Comparison of ENCODE assay signal across 1 cellular context in genomic region chr17:13337864-13338371, GRCh38.
A peak's percentile ranks its signal among the peaks of the same experiment; 100 is the strongest.
TF ChIP-seq lines count a peak whose summit lies in the region.

No MANE protein-coding gene starts in this region.

TF ChIP-seq in HepG2, 621 proteins besides CTCF, POLR2A, EP300 and RAD21 (continued from another document):
- TF ChIP-seq PAXIP1 (CRISPR knock-in tag; conservative IDR thresholded peaks at IDR 0.05) (0 out of 2 replicates have a peak, but pooled peaks have one; percentile 13), MAFK (conservative IDR thresholded peaks at IDR 0.05 in 1 of 2, IDR thresholded peaks at IDR 0.05 in 1 of 2; ENCODE audit: low read length in 2 of 2) (peak; percentile 56 to 65), STAG1 (CRISPR knock-in tag; IDR thresholded peaks at IDR 0.05) (peak; percentile 91), ZNF362 (CRISPR knock-in tag; IDR thresholded peaks at IDR 0.05; ENCODE audit: borderline replicate concordance) (peak; percentile 58; the same call in 1 of the 2 replicates), HNF1A (IDR thresholded peaks at IDR 0.05; ENCODE audit: low read depth) (no peak), HNF1A (CRISPR knock-in tag; IDR thresholded peaks at IDR 0.05; ENCODE audit: borderline replicate concordance) (peak; percentile 35; the same call in 1 of the 2 replicates), ATF1 (CRISPR knock-in tag; IDR thresholded peaks at IDR 0.05) (no peak), MIXL1 (CRISPR knock-in tag; IDR thresholded peaks at IDR 0.05) (0 out of 2 replicates have a peak, but pooled peaks have one; percentile 40), HOMEZ (CRISPR knock-in tag; IDR thresholded peaks at IDR 0.05; ENCODE audit: low read depth) (peak; percentile 49; the same call in 1 of the 2 replicates), TSC22D2 (CRISPR knock-in tag; IDR thresholded peaks at IDR 0.05; ENCODE audit: borderline replicate concordance) (no peak), ZFP36L1 (CRISPR knock-in tag; IDR thresholded peaks at IDR 0.05) (0 out of 2 replicates have a peak, but pooled peaks have one; percentile 43), PPARG (CRISPR knock-in tag; conservative IDR thresholded peaks at IDR 0.05) (no peak), FOXP4 (CRISPR knock-in tag; IDR thresholded peaks at IDR 0.05) (peak; percentile 29; the same call in 1 of the 2 replicates), POGZ (CRISPR knock-in tag; IDR thresholded peaks at IDR 0.05) (peak; percentile 31; the same call in 1 of the 2 replicates), YEATS4 (CRISPR knock-in tag; IDR thresholded peaks at IDR 0.05; ENCODE audit: borderline replicate concordance) (0 out of 2 replicates have a peak, but pooled peaks have one; percentile 21), THYN1 (CRISPR knock-in tag; IDR thresholded peaks at IDR 0.05; ENCODE audit: borderline replicate concordance, low read depth) (no peak), SUZ12 (IDR thresholded peaks at IDR 0.05; ENCODE audit: low read depth, low read length) (no peak), HMGXB4 (CRISPR knock-in tag; IDR thresholded peaks at IDR 0.05; ENCODE audit: borderline replicate concordance in 1 of 2, low read depth in 1 of 2) (peak in 1 of 2 experiments; percentile 29; a peak in 1 of 4 replicates)
TF ChIP-seq in HepG2: peak in this region for 16.
